In genomic region chr17:14004927-14005630, GRCh38 we compare ENCODE assay signal across 23 cellular contexts.
"Had no signal": no experiment of that assay in that cellular context is flagged by ENCODE, and none has a peak within 500 bp of the region (broad histone marks: within the 10 kb centered on the region; RNA-seq: fewer than 3 reads in every experiment).

No MANE protein-coding gene starts in this region.

- H3K4me1 ChIP-seq: breast epithelium, esophagus muscularis mucosa, heart left ventricle, lower lobe of right lung, psoas muscle, upper lobe of left lung had no signal

- H3K4me2 ChIP-seq: SK-N-SH had no signal

- H3K36me3 ChIP-seq: breast epithelium, esophagus muscularis mucosa, heart left ventricle, lower lobe of right lung, ovary, upper lobe of left lung had no signal

- H3K9me3 ChIP-seq: breast epithelium, esophagus muscularis mucosa, heart left ventricle, lower lobe of right lung, ovary, psoas muscle, SK-N-SH, upper lobe of left lung had no signal

- H3K27me3 Mint-ChIP-seq: activated B cell treated with CpG ODN at 0.5 μM for 24 hours; activated CD4-positive, alpha-beta memory T cell treated with anti-CD3 and anti-CD28 coated beads for 36 hours; activated CD4-positive, alpha-beta T cell treated with anti-CD3 and anti-CD28 coated beads for 36 hours; activated naive CD8-positive, alpha-beta T cell treated with anti-CD3 and anti-CD28 coated beads, Interleukin-2, amount 10 ng/mL, durations not matched to agents 7 days and 5 days; naive B cell had no signal

- H3K4me3 Mint-ChIP-seq: activated B cell treated with CpG ODN at 0.5 μM for 24 hours; activated CD4-positive, alpha-beta memory T cell treated with anti-CD3 and anti-CD28 coated beads for 36 hours; activated CD4-positive, alpha-beta T cell treated with anti-CD3 and anti-CD28 coated beads for 36 hours; activated naive CD4-positive, alpha-beta T cell treated with anti-CD3 and anti-CD28 coated beads for 36 hours; activated naive CD8-positive, alpha-beta T cell treated with anti-CD3 and anti-CD28 coated beads, Interleukin-2, amount 10 ng/mL, durations not matched to agents 7 days and 5 days; naive B cell had no signal

- H3K9ac ChIP-seq: SK-N-SH had no signal

- H3K27ac ChIP-seq: breast epithelium, esophagus muscularis mucosa, heart left ventricle, lower lobe of right lung, ovary, psoas muscle, upper lobe of left lung had no signal

- H3K4me1 Mint-ChIP-seq: activated CD4-positive, alpha-beta T cell treated with anti-CD3 and anti-CD28 coated beads for 36 hours; activated naive CD8-positive, alpha-beta T cell treated with anti-CD3 and anti-CD28 coated beads, Interleukin-2, amount 10 ng/mL, durations not matched to agents 7 days and 5 days had no signal

- H3K27me3 ChIP-seq: breast epithelium, esophagus muscularis mucosa, heart left ventricle, ovary, upper lobe of left lung had no signal

- DNase-seq: activated B cell treated with CpG ODN at 0.5 μM for 24 hours; activated CD4-positive, alpha-beta memory T cell treated with anti-CD3 and anti-CD28 coated beads for 36 hours; activated CD4-positive, alpha-beta T cell treated with anti-CD3 and anti-CD28 coated beads for 36 hours; activated effector memory CD4-positive, alpha-beta T cell treated with Interleukin-2 at 50 U/mL for 16 hours; activated naive CD4-positive, alpha-beta T cell treated with anti-CD3 and anti-CD28 coated beads for 36 hours; activated naive CD8-positive, alpha-beta T cell treated with anti-CD3 and anti-CD28 coated beads, Interleukin-2, amount 10 ng/mL, durations not matched to agents 7 days and 5 days; activated T-cell treated with anti-CD3 and anti-CD28 coated beads, Interleukin-2, amount 50 U/mL, for 48 hours; amniotic stem cell; cortex of kidney; heart left ventricle; kidney; lower lobe of right lung; naive B cell; ovary; psoas muscle; right cardiac atrium; SK-N-SH; stimulated activated CD4-positive, alpha-beta T cell treated with anti-CD3 and anti-CD28 coated beads, Interleukin-4, amount 100 ng/mL, for 4 hours; stimulated activated naive CD8-positive, alpha-beta T cell treated with anti-CD3 and anti-CD28 coated beads, Interleukin-15, Interleukin-2, amounts not matched to agents 100 U/mL and 50 U/mL, for 24 hours; T1000; upper lobe of left lung had no signal

- H3K4me3 ChIP-seq: breast epithelium, esophagus muscularis mucosa, heart left ventricle, lower lobe of right lung, ovary, psoas muscle, upper lobe of left lung had no signal

- H3K9me2 ChIP-seq: SK-N-SH had no signal

- H3K27ac Mint-ChIP-seq: activated B cell treated with CpG ODN at 0.5 μM for 24 hours; activated CD4-positive, alpha-beta memory T cell treated with anti-CD3 and anti-CD28 coated beads for 36 hours; activated CD4-positive, alpha-beta T cell treated with anti-CD3 and anti-CD28 coated beads for 36 hours; activated naive CD4-positive, alpha-beta T cell treated with anti-CD3 and anti-CD28 coated beads for 36 hours; activated naive CD8-positive, alpha-beta T cell treated with anti-CD3 and anti-CD28 coated beads, Interleukin-2, amount 10 ng/mL, durations not matched to agents 7 days and 5 days had no signal

- H3K9me3 Mint-ChIP-seq: activated naive CD4-positive, alpha-beta T cell treated with anti-CD3 and anti-CD28 coated beads for 36 hours had no signal
